In the genomic region with DNA sequence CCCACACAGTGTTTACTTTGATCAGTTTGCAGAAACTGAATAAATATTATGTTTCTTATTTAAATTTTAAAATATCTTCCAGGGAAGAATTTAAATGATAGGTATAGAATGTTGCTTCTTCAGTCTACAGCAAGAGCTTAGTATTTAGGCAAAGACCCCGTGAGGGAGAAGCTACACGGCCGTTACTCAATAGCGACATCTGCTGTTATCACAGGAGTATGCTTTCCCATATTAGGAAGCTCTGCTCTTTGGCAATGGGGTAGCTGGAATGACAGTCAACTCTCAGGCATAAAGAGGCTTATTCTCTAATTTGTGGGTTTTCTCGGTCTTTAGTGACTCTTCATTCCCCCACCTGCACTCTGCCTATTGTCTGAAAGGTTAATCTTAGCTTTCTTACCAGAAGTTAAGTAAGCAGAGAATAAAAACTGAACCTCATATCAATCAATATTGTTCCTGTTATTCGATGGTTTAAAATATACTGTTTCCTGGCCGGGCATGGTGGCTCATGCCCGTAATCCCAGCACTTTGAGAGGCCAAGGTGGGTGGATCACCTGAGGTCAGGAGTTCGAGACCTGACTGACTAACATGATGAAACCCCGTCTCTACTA, we compare ENCODE assay signal across 8 cellular contexts. TPM values are rescaled to one million over a fixed set of nuclear protein-coding genes. Genes with fewer than 3 reads are reported as not detected.
DNase-seq lines count a peak whose midpoint lies in the region; ATAC-seq and TF ChIP-seq lines count a peak whose summit lies in the region.

No MANE protein-coding gene starts in this region.

- H3K27me3 Mint-ChIP-seq in CD14-positive monocyte (ENCODE audit: low read depth in 3 of 3) = peaks cover 0 to 5% (median 0%) of the 10 kb centered on the region in 3 donors
- peaks cover 8% of the 10 kb centered on the region for H3K27me3 Mint-ChIP-seq in activated naive CD8-positive, alpha-beta T cell treated with anti-CD3 and anti-CD28 coated beads, Interleukin-2, amount 10 ng/mL, durations not matched to agents 7 days and 5 days

- DNase-seq in CD14-positive monocyte (ENCODE audit: low spot score) = no peak
- DNase-seq in HUDEP-2 (lab: John Stamatoyannopoulos, UW; ENCODE audit: unreplicated experiment in 76 of 76) = peak in 41 of 76 experiments; percentile 1 to 56 (median 27)
- DNase-seq in NOMO-1 treated with dmso at 0.1 percent for 144 hours (lab: John Stamatoyannopoulos, UW; ENCODE audit: unreplicated experiment) = peak; percentile 30
- no peak for DNase-seq in activated naive CD8-positive, alpha-beta T cell treated with anti-CD3 and anti-CD28 coated beads, Interleukin-2, amount 10 ng/mL, durations not matched to agents 7 days and 5 days
- peak; percentile 85 to 87 for DNase-seq in cardiac muscle cell (ENCODE audit: low read depth in 1 of 2, low spot score in 1 of 2)
- DNase-seq in prostate gland (ENCODE audit: low spot score) = peak; percentile 47

- H3K27me3 ChIP-seq in cardiac muscle cell = peaks cover 4% of the 10 kb centered on the region
- no peaks in the 10 kb centered on the region for H3K27me3 ChIP-seq in prostate gland (replicated peaks; ENCODE audit: insufficient read depth)

- H3K27ac Mint-ChIP-seq in CD14-positive monocyte = no peak overlapping the region
- H3K27ac Mint-ChIP-seq in activated naive CD8-positive, alpha-beta T cell treated with anti-CD3 and anti-CD28 coated beads, Interleukin-2, amount 10 ng/mL, durations not matched to agents 7 days and 5 days = no peak overlapping the region

- TF ChIP-seq CTCF in CD14-positive monocyte (IDR thresholded peaks at IDR 0.05) = peak; percentile 97
- TF ChIP-seq CTCF in cardiac muscle cell (IDR thresholded peaks at IDR 0.05; ENCODE audit: low read depth, low read length) = peak; percentile 97
- TF ChIP-seq CTCF in prostate gland (IDR thresholded peaks at IDR 0.05) = peak; percentile 47 to 71 (median 69)

- H3K27ac ChIP-seq in cardiac muscle cell (no peak overlapping the region), prostate gland (no peak overlapping the region)

- H3K9me3 ChIP-seq in cardiac muscle cell (ENCODE audit: low read depth) = no peaks in the 10 kb centered on the region
- H3K9me3 ChIP-seq in prostate gland = no peaks in the 10 kb centered on the region

- H3K36me3 Mint-ChIP-seq in CD14-positive monocyte = no peaks in the 10 kb centered on the region
- H3K36me3 Mint-ChIP-seq in activated naive CD8-positive, alpha-beta T cell treated with anti-CD3 and anti-CD28 coated beads, Interleukin-2, amount 10 ng/mL, durations not matched to agents 7 days and 5 days = no peaks in the 10 kb centered on the region

- no peak overlapping the region for H3K4me3 Mint-ChIP-seq in CD14-positive monocyte
- H3K4me3 Mint-ChIP-seq in activated naive CD8-positive, alpha-beta T cell treated with anti-CD3 and anti-CD28 coated beads, Interleukin-2, amount 10 ng/mL, durations not matched to agents 7 days and 5 days = no peak overlapping the region

- H3K36me3 ChIP-seq in cardiac muscle cell (no peaks in the 10 kb centered on the region), prostate gland (no peaks in the 10 kb centered on the region)

- H3K4me3 ChIP-seq in cardiac muscle cell (no peak overlapping the region), prostate gland (no peak overlapping the region)

- no peaks in the 10 kb centered on the region for H3K4me1 ChIP-seq in cardiac muscle cell (ENCODE audit: low read depth)
- H3K4me1 ChIP-seq in prostate gland (replicated peaks) = no peaks in the 10 kb centered on the region

- H3K9me3 Mint-ChIP-seq in CD14-positive monocyte = no peaks in the 10 kb centered on the region
- H3K9me3 Mint-ChIP-seq in activated naive CD8-positive, alpha-beta T cell treated with anti-CD3 and anti-CD28 coated beads, Interleukin-2, amount 10 ng/mL, durations not matched to agents 7 days and 5 days = no peaks in the 10 kb centered on the region

- 37% methylated on average over 10 of the region's 10 CpGs for WGBS in prostate gland

- POLR2A ChIA-PET in activated naive CD8-positive, alpha-beta T cell treated with anti-CD3 and anti-CD28 coated beads, Interleukin-2, amount 10 ng/mL, durations not matched to agents 7 days and 5 days (lab: Charles Lee) = no interaction called here

- intact Hi-C loops in CD14-positive monocyte (cut with micrococcal nuclease) = loop anchor here (10.0 kb wide), 3 partner anchors 201 to 471 kb away; no protein-coding TSS in a partner anchor
- intact Hi-C loops in prostate gland (cut with DNase I) = loop anchor here (5.0 kb wide), 1 partner anchor 469 kb away; no protein-coding TSS in a partner anchor

- TF ChIP-seq POLR2A in prostate gland (IDR thresholded peaks at IDR 0.05) = no peak

- no peaks in the 10 kb centered on the region for H3K4me1 Mint-ChIP-seq in CD14-positive monocyte
- H3K4me1 Mint-ChIP-seq in activated naive CD8-positive, alpha-beta T cell treated with anti-CD3 and anti-CD28 coated beads, Interleukin-2, amount 10 ng/mL, durations not matched to agents 7 days and 5 days = no peaks in the 10 kb centered on the region

- ATAC-seq in GM18868 (IDR thresholded peaks at IDR 0.05; ENCODE audit: unreplicated experiment) = peak; percentile 88
- ATAC-seq in activated naive CD8-positive, alpha-beta T cell treated with anti-CD3 and anti-CD28 coated beads, Interleukin-2, amount 10 ng/mL, durations not matched to agents 7 days and 5 days (ENCODE audit: low read depth) = peak; percentile 50
- no peak for ATAC-seq in GM18870 (IDR thresholded peaks at IDR 0.05; ENCODE audit: unreplicated experiment)

RNA-seq across cellular contexts. Expression of gene LHFPL6, which starts 13.2 kb away (rescaled TPM):
- polyA plus RNA-seq in CD14-positive monocyte = under 1 TPM; 0.14 to 0.46 TPM
- under 1 TPM in 1 of 2 experiments, not detected in 1; 0.14 TPM for total RNA-seq in activated naive CD8-positive, alpha-beta T cell treated with anti-CD3 and anti-CD28 coated beads, Interleukin-2, amount 10 ng/mL, durations not matched to agents 7 days and 5 days
- 10.0 and 10.6 TPM in 2 replicates for total RNA-seq in cardiac muscle cell
- polyA plus RNA-seq in cardiac muscle cell = 13.5 and 19.2 TPM in 2 replicates
- total RNA-seq in prostate gland = 10 to 100 TPM in 1 of 2 donors, 1 to 10 TPM in 1; 7.5 to 40.0 TPM

RNA-seq across cellular contexts. Expression of gene COG6, which starts 39.3 kb away (rescaled TPM):
- polyA plus RNA-seq in CD14-positive monocyte (10 to 100 TPM in 1 of 2 donors, 1 to 10 TPM in 1; 8.4 to 11.0 TPM), cardiac muscle cell (21.3 and 29.5 TPM in 2 replicates)
- total RNA-seq in activated naive CD8-positive, alpha-beta T cell treated with anti-CD3 and anti-CD28 coated beads, Interleukin-2, amount 10 ng/mL, durations not matched to agents 7 days and 5 days = 10 to 100 TPM; 29.8 to 30.3 TPM
- total RNA-seq in cardiac muscle cell (33.5 and 52.6 TPM in 2 replicates), prostate gland (10 to 100 TPM; 19.5 to 27.6 TPM)

Comparison
In these comparisons a context has a peak if more than half of its experiments do, and no peak if none do; other contexts are left out.
1. DNase-seq: peak in HUDEP-2 (41 of 76), NOMO-1 treated with dmso at 0.1 percent for 144 hours (single experiment), cardiac muscle cell (2 of 2) and prostate gland (single experiment); none in CD14-positive monocyte (single experiment) and activated naive CD8-positive, alpha-beta T cell treated with anti-CD3 and anti-CD28 coated beads, Interleukin-2, amount 10 ng/mL, durations not matched to agents 7 days and 5 days (single experiment).
2. Peak in every context shown above with its lines, with median percentiles within 50 percentile points of each other: CTCF ChIP-seq.